Comparison of ENCODE assay signal across 1 cellular context in the genomic region with DNA sequence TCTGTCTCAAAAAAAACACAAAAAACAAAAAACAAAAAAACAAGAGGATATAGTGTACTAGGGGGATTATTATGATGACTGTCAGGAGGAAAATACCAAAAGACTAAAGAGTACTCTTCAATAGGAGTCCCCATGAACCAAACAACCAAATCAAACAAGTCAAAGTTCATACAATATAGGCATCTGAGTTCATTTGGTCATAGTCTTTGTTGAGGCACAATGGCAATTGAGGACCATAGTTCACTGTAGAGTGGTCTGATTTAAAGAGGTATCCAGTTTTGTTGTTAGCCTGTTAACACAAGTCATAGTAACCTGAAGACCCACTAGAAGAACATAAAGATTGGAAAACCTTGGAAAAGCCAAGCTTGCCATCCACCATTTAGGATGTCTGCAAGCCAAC.
TF ChIP-seq lines count a peak whose summit lies in the region.

No MANE protein-coding gene starts in this region.

TF ChIP-seq in HepG2, 621 proteins besides CTCF, POLR2A, EP300 and RAD21 (continued from another document and continues in another):
- TF ChIP-seq, protein P1, sequence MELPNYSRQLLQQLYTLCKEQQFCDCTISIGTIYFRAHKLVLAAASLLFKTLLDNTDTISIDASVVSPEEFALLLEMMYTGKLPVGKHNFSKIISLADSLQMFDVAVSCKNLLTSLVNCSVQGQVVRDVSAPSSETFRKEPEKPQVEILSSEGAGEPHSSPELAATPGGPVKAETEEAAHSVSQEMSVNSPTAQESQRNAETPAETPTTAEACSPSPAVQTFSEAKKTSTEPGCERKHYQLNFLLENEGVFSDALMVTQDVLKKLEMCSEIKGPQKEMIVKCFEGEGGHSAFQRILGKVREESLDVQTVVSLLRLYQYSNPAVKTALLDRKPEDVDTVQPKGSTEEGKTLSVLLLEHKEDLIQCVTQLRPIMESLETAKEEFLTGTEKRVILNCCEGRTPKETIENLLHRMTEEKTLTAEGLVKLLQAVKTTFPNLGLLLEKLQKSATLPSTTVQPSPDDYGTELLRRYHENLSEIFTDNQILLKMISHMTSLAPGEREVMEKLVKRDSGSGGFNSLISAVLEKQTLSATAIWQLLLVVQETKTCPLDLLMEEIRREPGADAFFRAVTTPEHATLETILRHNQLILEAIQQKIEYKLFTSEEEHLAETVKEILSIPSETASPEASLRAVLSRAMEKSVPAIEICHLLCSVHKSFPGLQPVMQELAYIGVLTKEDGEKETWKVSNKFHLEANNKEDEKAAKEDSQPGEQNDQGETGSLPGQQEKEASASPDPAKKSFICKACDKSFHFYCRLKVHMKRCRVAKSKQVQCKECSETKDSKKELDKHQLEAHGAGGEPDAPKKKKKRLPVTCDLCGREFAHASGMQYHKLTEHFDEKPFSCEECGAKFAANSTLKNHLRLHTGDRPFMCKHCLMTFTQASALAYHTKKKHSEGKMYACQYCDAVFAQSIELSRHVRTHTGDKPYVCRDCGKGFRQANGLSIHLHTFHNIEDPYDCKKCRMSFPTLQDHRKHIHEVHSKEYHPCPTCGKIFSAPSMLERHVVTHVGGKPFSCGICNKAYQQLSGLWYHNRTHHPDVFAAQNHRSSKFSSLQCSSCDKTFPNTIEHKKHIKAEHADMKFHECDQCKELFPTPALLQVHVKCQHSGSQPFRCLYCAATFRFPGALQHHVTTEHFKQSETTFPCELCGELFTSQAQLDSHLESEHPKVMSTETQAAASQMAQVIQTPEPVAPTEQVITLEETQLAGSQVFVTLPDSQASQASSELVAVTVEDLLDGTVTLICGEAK (IDR thresholded peaks at IDR 0.05) = no peak
- TF ChIP-seq, protein P1 (CRISPR knock-in tag; IDR thresholded peaks at IDR 0.05) = no peak
- no peak for TF ChIP-seq ZNF264 (CRISPR knock-in tag; IDR thresholded peaks at IDR 0.05)
- TF ChIP-seq NCOR1 (IDR thresholded peaks at IDR 0.05; ENCODE audit: borderline replicate concordance, low read length) = peak; percentile 59; the same call in 1 of the 2 replicates
- no peak for TF ChIP-seq CCDC6 (CRISPR knock-in tag; IDR thresholded peaks at IDR 0.05)
- TF ChIP-seq ZNF317 (CRISPR knock-in tag; IDR thresholded peaks at IDR 0.05) = peak; percentile 89
- TF ChIP-seq MAFG (CRISPR knock-in tag; IDR thresholded peaks at IDR 0.05) = no peak
- TF ChIP-seq, protein P2, sequence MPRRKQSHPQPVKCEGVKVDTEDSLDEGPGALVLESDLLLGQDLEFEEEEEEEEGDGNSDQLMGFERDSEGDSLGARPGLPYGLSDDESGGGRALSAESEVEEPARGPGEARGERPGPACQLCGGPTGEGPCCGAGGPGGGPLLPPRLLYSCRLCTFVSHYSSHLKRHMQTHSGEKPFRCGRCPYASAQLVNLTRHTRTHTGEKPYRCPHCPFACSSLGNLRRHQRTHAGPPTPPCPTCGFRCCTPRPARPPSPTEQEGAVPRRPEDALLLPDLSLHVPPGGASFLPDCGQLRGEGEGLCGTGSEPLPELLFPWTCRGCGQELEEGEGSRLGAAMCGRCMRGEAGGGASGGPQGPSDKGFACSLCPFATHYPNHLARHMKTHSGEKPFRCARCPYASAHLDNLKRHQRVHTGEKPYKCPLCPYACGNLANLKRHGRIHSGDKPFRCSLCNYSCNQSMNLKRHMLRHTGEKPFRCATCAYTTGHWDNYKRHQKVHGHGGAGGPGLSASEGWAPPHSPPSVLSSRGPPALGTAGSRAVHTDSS (CRISPR knock-in tag; conservative IDR thresholded peaks at IDR 0.05) = no peak
- TF ChIP-seq ZNF543 (CRISPR knock-in tag; IDR thresholded peaks at IDR 0.05) = no peak
- TF ChIP-seq, protein P3, sequence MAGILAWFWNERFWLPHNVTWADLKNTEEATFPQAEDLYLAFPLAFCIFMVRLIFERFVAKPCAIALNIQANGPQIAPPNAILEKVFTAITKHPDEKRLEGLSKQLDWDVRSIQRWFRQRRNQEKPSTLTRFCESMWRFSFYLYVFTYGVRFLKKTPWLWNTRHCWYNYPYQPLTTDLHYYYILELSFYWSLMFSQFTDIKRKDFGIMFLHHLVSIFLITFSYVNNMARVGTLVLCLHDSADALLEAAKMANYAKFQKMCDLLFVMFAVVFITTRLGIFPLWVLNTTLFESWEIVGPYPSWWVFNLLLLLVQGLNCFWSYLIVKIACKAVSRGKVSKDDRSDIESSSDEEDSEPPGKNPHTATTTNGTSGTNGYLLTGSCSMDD (CRISPR knock-in tag; IDR thresholded peaks at IDR 0.05) = no peak
- no peak for TF ChIP-seq ZNF589 (CRISPR knock-in tag; conservative IDR thresholded peaks at IDR 0.05)
- TF ChIP-seq SIX4 (CRISPR knock-in tag; IDR thresholded peaks at IDR 0.05) = no peak
- TF ChIP-seq SOX6 (IDR thresholded peaks at IDR 0.05) = no peak
- TF ChIP-seq SOX6 (CRISPR knock-in tag; IDR thresholded peaks at IDR 0.05) = peak; percentile 58; the same call in 1 of the 2 replicates
- no peak for TF ChIP-seq MTF1 (CRISPR knock-in tag; IDR thresholded peaks at IDR 0.05)
- TF ChIP-seq, protein P4, sequence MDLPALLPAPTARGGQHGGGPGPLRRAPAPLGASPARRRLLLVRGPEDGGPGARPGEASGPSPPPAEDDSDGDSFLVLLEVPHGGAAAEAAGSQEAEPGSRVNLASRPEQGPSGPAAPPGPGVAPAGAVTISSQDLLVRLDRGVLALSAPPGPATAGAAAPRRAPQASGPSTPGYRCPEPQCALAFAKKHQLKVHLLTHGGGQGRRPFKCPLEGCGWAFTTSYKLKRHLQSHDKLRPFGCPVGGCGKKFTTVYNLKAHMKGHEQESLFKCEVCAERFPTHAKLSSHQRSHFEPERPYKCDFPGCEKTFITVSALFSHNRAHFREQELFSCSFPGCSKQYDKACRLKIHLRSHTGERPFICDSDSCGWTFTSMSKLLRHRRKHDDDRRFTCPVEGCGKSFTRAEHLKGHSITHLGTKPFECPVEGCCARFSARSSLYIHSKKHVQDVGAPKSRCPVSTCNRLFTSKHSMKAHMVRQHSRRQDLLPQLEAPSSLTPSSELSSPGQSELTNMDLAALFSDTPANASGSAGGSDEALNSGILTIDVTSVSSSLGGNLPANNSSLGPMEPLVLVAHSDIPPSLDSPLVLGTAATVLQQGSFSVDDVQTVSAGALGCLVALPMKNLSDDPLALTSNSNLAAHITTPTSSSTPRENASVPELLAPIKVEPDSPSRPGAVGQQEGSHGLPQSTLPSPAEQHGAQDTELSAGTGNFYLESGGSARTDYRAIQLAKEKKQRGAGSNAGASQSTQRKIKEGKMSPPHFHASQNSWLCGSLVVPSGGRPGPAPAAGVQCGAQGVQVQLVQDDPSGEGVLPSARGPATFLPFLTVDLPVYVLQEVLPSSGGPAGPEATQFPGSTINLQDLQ (CRISPR knock-in tag; IDR thresholded peaks at IDR 0.05) = no peak
- TF ChIP-seq, protein P5, sequence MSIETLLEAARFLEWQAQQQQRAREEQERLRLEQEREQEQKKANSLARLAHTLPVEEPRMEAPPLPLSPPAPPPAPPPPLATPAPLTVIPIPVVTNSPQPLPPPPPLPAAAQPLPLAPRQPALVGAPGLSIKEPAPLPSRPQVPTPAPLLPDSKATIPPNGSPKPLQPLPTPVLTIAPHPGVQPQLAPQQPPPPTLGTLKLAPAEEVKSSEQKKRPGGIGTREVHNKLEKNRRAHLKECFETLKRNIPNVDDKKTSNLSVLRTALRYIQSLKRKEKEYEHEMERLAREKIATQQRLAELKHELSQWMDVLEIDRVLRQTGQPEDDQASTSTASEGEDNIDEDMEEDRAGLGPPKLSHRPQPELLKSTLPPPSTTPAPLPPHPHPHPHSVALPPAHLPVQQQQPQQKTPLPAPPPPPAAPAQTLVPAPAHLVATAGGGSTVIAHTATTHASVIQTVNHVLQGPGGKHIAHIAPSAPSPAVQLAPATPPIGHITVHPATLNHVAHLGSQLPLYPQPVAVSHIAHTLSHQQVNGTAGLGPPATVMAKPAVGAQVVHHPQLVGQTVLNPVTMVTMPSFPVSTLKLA (IDR thresholded peaks at IDR 0.05) = no peak
- TF ChIP-seq PITX1 (CRISPR knock-in tag; IDR thresholded peaks at IDR 0.05) = no peak
- TF ChIP-seq ELF3 (CRISPR knock-in tag; IDR thresholded peaks at IDR 0.05) = no peak
- TF ChIP-seq ZIK1 (CRISPR knock-in tag; IDR thresholded peaks at IDR 0.05; ENCODE audit: borderline replicate concordance, low read depth) = no peak
- peak; percentile 26; the same call in 1 of the 2 replicates for TF ChIP-seq EHMT2 (IDR thresholded peaks at IDR 0.05; ENCODE audit: borderline replicate concordance, low read depth, low read length)
- 0 out of 2 replicates have a peak, but pooled peaks have one; percentile 20 for TF ChIP-seq NR2F6 (IDR thresholded peaks at IDR 0.05)
- no peak for TF ChIP-seq NR2F6 (CRISPR knock-in tag; IDR thresholded peaks at IDR 0.05)
- TF ChIP-seq ZSCAN20 (CRISPR knock-in tag; IDR thresholded peaks at IDR 0.05; ENCODE audit: borderline replicate concordance) = no peak
- TF ChIP-seq ZNF660 (CRISPR knock-in tag; IDR thresholded peaks at IDR 0.05; ENCODE audit: borderline replicate concordance, low read depth) = no peak
- TF ChIP-seq ZNF558 (CRISPR knock-in tag; IDR thresholded peaks at IDR 0.05; ENCODE audit: borderline replicate concordance) = no peak
- TF ChIP-seq ZNF7 (CRISPR knock-in tag; IDR thresholded peaks at IDR 0.05) = no peak
- TF ChIP-seq FOXP1 (IDR thresholded peaks at IDR 0.05) = no peak
- peak; percentile 18; the same call in 1 of the 2 replicates for TF ChIP-seq FOXP1 (CRISPR knock-in tag; IDR thresholded peaks at IDR 0.05)
- TF ChIP-seq, protein P6, sequence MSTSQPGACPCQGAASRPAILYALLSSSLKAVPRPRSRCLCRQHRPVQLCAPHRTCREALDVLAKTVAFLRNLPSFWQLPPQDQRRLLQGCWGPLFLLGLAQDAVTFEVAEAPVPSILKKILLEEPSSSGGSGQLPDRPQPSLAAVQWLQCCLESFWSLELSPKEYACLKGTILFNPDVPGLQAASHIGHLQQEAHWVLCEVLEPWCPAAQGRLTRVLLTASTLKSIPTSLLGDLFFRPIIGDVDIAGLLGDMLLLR (CRISPR knock-in tag; IDR thresholded peaks at IDR 0.05) = no peak
- no peak for TF ChIP-seq ZNF572 (CRISPR knock-in tag; IDR thresholded peaks at IDR 0.05)
- no peak for TF ChIP-seq SRSF4 (IDR thresholded peaks at IDR 0.05; ENCODE audit: low read depth, low read length, poor library complexity, severe bottlenecking)
- TF ChIP-seq SOX5 (CRISPR knock-in tag; IDR thresholded peaks at IDR 0.05; ENCODE audit: borderline replicate concordance) = peak; percentile 81
- TF ChIP-seq HOXA3 (CRISPR knock-in tag; IDR thresholded peaks at IDR 0.05) = no peak
- peak; percentile 29 for TF ChIP-seq RARA (CRISPR knock-in tag; IDR thresholded peaks at IDR 0.05)
- TF ChIP-seq, protein P7, sequence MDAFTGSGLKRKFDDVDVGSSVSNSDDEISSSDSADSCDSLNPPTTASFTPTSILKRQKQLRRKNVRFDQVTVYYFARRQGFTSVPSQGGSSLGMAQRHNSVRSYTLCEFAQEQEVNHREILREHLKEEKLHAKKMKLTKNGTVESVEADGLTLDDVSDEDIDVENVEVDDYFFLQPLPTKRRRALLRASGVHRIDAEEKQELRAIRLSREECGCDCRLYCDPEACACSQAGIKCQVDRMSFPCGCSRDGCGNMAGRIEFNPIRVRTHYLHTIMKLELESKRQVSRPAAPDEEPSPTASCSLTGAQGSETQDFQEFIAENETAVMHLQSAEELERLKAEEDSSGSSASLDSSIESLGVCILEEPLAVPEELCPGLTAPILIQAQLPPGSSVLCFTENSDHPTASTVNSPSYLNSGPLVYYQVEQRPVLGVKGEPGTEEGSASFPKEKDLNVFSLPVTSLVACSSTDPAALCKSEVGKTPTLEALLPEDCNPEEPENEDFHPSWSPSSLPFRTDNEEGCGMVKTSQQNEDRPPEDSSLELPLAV (CRISPR knock-in tag; conservative IDR thresholded peaks at IDR 0.05; ENCODE audit: low read depth) = no peak
- no peak for TF ChIP-seq ZNF598 (CRISPR knock-in tag; IDR thresholded peaks at IDR 0.05; ENCODE audit: borderline replicate concordance)
- no peak for TF ChIP-seq ZNF746 (CRISPR knock-in tag; IDR thresholded peaks at IDR 0.05)
- TF ChIP-seq ZNF788 (CRISPR knock-in tag; IDR thresholded peaks at IDR 0.05; ENCODE audit: borderline replicate concordance) = no peak
- peak; percentile 38; the same call in 1 of the 2 replicates for TF ChIP-seq LCORL (IDR thresholded peaks at IDR 0.05)
- no peak for TF ChIP-seq LCORL (CRISPR knock-in tag; IDR thresholded peaks at IDR 0.05)
- TF ChIP-seq, protein P8, sequence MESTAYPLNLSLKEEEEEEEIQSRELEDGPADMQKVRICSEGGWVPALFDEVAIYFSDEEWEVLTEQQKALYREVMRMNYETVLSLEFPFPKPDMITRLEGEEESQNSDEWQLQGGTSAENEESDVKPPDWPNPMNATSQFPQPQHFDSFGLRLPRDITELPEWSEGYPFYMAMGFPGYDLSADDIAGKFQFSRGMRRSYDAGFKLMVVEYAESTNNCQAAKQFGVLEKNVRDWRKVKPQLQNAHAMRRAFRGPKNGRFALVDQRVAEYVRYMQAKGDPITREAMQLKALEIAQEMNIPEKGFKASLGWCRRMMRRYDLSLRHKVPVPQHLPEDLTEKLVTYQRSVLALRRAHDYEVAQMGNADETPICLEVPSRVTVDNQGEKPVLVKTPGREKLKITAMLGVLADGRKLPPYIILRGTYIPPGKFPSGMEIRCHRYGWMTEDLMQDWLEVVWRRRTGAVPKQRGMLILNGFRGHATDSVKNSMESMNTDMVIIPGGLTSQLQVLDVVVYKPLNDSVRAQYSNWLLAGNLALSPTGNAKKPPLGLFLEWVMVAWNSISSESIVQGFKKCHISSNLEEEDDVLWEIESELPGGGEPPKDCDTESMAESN (CRISPR knock-in tag; conservative IDR thresholded peaks at IDR 0.05) = no peak
- no peak for TF ChIP-seq ZNF703 (CRISPR knock-in tag; IDR thresholded peaks at IDR 0.05; ENCODE audit: borderline replicate concordance)
